Comparison of ENCODE assay signal across 2 cellular contexts in genomic region chr11:115964091-115964490, GRCh38.
TF ChIP-seq lines count a peak whose summit lies in the region.

No MANE protein-coding gene starts in this region.

TF ChIP-seq in IMR-90, 13 proteins besides CTCF, POLR2A, EP300 and RAD21 (continued from another document):
- TF ChIP-seq MXI1 (IDR thresholded peaks at IDR 0.05; ENCODE audit: borderline replicate concordance, low read depth, low read length), result no peak
- TF ChIP-seq ELK1 (IDR thresholded peaks at IDR 0.05; ENCODE audit: borderline replicate concordance, low read depth, low read length), result no peak

TF ChIP-seq in HepG2, 621 proteins besides CTCF, POLR2A, EP300 and RAD21 (continued from another document and continues in another):
- TF ChIP-seq ZNF598 (CRISPR knock-in tag; IDR thresholded peaks at IDR 0.05; ENCODE audit: borderline replicate concordance) (no peak), ZNF34 (CRISPR knock-in tag; IDR thresholded peaks at IDR 0.05; ENCODE audit: borderline replicate concordance) (no peak), KLF12 (CRISPR knock-in tag; IDR thresholded peaks at IDR 0.05; ENCODE audit: borderline replicate concordance) (no peak), CAMTA2 (CRISPR knock-in tag; IDR thresholded peaks at IDR 0.05; ENCODE audit: borderline replicate concordance) (no peak), ZNF607 (CRISPR knock-in tag; IDR thresholded peaks at IDR 0.05; ENCODE audit: borderline replicate concordance) (no peak), TRAFD1 (CRISPR knock-in tag; IDR thresholded peaks at IDR 0.05; ENCODE audit: borderline replicate concordance) (no peak), ZNF20 (CRISPR knock-in tag; IDR thresholded peaks at IDR 0.05) (no peak), ZC3H4 (CRISPR knock-in tag; IDR thresholded peaks at IDR 0.05; ENCODE audit: borderline replicate concordance) (no peak), TP53 (CRISPR knock-in tag; conservative IDR thresholded peaks at IDR 0.05) (no peak), HMG20B (CRISPR knock-in tag; conservative IDR thresholded peaks at IDR 0.05) (peak; percentile 53; the same call in 1 of the 2 replicates), PITX1 (CRISPR knock-in tag; IDR thresholded peaks at IDR 0.05) (no peak), ZNF354B (CRISPR knock-in tag; IDR thresholded peaks at IDR 0.05) (no peak), MEIS2 (CRISPR knock-in tag; IDR thresholded peaks at IDR 0.05) (no peak), ISL2 (CRISPR knock-in tag; IDR thresholded peaks at IDR 0.05) (no peak), FOXK1 (CRISPR knock-in tag; IDR thresholded peaks at IDR 0.05; ENCODE audit: borderline replicate concordance, low read depth) (no peak), GFI1 (CRISPR knock-in tag; IDR thresholded peaks at IDR 0.05; ENCODE audit: borderline replicate concordance) (peak; percentile 87), TFAP4 (IDR thresholded peaks at IDR 0.05; ENCODE audit: borderline replicate concordance, low read depth) (peak; percentile 53; the same call in 1 of the 2 replicates), NFE2L2 (IDR thresholded peaks at IDR 0.05; ENCODE audit: low read length) (no peak), GRHL1 (CRISPR knock-in tag; conservative IDR thresholded peaks at IDR 0.05) (no peak), GATAD2A (CRISPR knock-in tag; IDR thresholded peaks at IDR 0.05) (peak; percentile 75; the same call in 1 of the 2 replicates), NFRKB (IDR thresholded peaks at IDR 0.05) (no peak), SOX5 (CRISPR knock-in tag; IDR thresholded peaks at IDR 0.05; ENCODE audit: borderline replicate concordance) (peak; percentile 70), CEBPB (IDR thresholded peaks at IDR 0.05; ENCODE audit: borderline replicate concordance, low read depth, low read length) (peak; percentile 63; the same call in 1 of the 2 replicates), SYNCRIP (IDR thresholded peaks at IDR 0.05; ENCODE audit: insufficient read depth, low read depth, low read length) (no peak), MTF2 (CRISPR knock-in tag; IDR thresholded peaks at IDR 0.05; ENCODE audit: borderline replicate concordance) (no peak), SP4 (CRISPR knock-in tag; IDR thresholded peaks at IDR 0.05) (no peak), ZNF263 (CRISPR knock-in tag; IDR thresholded peaks at IDR 0.05) (no peak), ZNF317 (CRISPR knock-in tag; IDR thresholded peaks at IDR 0.05) (no peak)
- TF ChIP-seq, protein P1, sequence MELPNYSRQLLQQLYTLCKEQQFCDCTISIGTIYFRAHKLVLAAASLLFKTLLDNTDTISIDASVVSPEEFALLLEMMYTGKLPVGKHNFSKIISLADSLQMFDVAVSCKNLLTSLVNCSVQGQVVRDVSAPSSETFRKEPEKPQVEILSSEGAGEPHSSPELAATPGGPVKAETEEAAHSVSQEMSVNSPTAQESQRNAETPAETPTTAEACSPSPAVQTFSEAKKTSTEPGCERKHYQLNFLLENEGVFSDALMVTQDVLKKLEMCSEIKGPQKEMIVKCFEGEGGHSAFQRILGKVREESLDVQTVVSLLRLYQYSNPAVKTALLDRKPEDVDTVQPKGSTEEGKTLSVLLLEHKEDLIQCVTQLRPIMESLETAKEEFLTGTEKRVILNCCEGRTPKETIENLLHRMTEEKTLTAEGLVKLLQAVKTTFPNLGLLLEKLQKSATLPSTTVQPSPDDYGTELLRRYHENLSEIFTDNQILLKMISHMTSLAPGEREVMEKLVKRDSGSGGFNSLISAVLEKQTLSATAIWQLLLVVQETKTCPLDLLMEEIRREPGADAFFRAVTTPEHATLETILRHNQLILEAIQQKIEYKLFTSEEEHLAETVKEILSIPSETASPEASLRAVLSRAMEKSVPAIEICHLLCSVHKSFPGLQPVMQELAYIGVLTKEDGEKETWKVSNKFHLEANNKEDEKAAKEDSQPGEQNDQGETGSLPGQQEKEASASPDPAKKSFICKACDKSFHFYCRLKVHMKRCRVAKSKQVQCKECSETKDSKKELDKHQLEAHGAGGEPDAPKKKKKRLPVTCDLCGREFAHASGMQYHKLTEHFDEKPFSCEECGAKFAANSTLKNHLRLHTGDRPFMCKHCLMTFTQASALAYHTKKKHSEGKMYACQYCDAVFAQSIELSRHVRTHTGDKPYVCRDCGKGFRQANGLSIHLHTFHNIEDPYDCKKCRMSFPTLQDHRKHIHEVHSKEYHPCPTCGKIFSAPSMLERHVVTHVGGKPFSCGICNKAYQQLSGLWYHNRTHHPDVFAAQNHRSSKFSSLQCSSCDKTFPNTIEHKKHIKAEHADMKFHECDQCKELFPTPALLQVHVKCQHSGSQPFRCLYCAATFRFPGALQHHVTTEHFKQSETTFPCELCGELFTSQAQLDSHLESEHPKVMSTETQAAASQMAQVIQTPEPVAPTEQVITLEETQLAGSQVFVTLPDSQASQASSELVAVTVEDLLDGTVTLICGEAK (IDR thresholded peaks at IDR 0.05), result no peak
- TF ChIP-seq, protein P1 (CRISPR knock-in tag; IDR thresholded peaks at IDR 0.05), result no peak
- TF ChIP-seq, protein P2, sequence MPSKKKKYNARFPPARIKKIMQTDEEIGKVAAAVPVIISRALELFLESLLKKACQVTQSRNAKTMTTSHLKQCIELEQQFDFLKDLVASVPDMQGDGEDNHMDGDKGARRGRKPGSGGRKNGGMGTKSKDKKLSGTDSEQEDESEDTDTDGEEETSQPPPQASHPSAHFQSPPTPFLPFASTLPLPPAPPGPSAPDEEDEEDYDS (CRISPR knock-in tag; IDR thresholded peaks at IDR 0.05), result no peak
- TF ChIP-seq, protein P3, sequence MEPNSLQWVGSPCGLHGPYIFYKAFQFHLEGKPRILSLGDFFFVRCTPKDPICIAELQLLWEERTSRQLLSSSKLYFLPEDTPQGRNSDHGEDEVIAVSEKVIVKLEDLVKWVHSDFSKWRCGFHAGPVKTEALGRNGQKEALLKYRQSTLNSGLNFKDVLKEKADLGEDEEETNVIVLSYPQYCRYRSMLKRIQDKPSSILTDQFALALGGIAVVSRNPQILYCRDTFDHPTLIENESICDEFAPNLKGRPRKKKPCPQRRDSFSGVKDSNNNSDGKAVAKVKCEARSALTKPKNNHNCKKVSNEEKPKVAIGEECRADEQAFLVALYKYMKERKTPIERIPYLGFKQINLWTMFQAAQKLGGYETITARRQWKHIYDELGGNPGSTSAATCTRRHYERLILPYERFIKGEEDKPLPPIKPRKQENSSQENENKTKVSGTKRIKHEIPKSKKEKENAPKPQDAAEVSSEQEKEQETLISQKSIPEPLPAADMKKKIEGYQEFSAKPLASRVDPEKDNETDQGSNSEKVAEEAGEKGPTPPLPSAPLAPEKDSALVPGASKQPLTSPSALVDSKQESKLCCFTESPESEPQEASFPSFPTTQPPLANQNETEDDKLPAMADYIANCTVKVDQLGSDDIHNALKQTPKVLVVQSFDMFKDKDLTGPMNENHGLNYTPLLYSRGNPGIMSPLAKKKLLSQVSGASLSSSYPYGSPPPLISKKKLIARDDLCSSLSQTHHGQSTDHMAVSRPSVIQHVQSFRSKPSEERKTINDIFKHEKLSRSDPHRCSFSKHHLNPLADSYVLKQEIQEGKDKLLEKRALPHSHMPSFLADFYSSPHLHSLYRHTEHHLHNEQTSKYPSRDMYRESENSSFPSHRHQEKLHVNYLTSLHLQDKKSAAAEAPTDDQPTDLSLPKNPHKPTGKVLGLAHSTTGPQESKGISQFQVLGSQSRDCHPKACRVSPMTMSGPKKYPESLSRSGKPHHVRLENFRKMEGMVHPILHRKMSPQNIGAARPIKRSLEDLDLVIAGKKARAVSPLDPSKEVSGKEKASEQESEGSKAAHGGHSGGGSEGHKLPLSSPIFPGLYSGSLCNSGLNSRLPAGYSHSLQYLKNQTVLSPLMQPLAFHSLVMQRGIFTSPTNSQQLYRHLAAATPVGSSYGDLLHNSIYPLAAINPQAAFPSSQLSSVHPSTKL (CRISPR knock-in tag; IDR thresholded peaks at IDR 0.05), result peak; percentile 47; the same call in 1 of the 2 replicates
- TF ChIP-seq, protein P4, sequence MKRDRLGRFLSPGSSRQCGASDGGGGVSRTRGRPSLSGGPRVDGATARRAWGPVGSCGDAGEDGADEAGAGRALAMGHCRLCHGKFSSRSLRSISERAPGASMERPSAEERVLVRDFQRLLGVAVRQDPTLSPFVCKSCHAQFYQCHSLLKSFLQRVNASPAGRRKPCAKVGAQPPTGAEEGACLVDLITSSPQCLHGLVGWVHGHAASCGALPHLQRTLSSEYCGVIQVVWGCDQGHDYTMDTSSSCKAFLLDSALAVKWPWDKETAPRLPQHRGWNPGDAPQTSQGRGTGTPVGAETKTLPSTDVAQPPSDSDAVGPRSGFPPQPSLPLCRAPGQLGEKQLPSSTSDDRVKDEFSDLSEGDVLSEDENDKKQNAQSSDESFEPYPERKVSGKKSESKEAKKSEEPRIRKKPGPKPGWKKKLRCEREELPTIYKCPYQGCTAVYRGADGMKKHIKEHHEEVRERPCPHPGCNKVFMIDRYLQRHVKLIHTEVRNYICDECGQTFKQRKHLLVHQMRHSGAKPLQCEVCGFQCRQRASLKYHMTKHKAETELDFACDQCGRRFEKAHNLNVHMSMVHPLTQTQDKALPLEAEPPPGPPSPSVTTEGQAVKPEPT (CRISPR knock-in tag; IDR thresholded peaks at IDR 0.05; ENCODE audit: low read depth), result no peak
- TF ChIP-seq, protein P5, sequence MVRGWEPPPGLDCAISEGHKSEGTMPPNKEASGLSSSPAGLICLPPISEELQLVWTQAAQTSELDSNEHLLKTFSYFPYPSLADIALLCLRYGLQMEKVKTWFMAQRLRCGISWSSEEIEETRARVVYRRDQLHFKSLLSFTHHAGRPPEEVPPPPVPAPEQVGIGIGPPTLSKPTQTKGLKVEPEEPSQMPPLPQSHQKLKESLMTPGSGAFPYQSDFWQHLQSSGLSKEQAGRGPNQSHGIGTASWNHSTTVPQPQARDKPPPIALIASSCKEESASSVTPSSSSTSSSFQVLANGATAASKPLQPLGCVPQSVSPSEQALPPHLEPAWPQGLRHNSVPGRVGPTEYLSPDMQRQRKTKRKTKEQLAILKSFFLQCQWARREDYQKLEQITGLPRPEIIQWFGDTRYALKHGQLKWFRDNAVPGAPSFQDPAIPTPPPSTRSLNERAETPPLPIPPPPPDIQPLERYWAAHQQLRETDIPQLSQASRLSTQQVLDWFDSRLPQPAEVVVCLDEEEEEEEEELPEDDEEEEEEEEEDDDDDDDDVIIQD (CRISPR knock-in tag; IDR thresholded peaks at IDR 0.05; ENCODE audit: low read depth), result no peak
